8 cellular contexts compared by ENCODE assay signal in genomic region chr3:101561630-101562328, GRCh38.
DNase-seq lines count a peak whose midpoint lies in the region; ATAC-seq lines count a peak whose summit lies in the region.

TSS of gene TRMT10C (plus strand) at chr3:101561868. CDS start at chr3:101564782, 2,914 bp downstream.

- DNase-seq in AG08395 (ENCODE audit: low spot score) (peak; percentile 96), NCI-H345 treated with DMSO at 0.1 percent for 48 hours (lab: John Stamatoyannopoulos, UW; ENCODE audit: unreplicated experiment) (peak; percentile 55), iris pigment epithelial cell (ENCODE audit: low read depth) (peak; percentile 94)
- DNase-seq in activated CD4-positive, CD25-positive, alpha-beta regulatory T cell (lab: John Stamatoyannopoulos, UW), result peak; percentile 78 to 84 (median 82)
- DNase-seq in central memory CD4-positive, alpha-beta T cell, result peak; percentile 90
- peak; percentile 88 to 90 for DNase-seq in stimulated activated CD4-positive, alpha-beta T cell treated with anti-CD3 and anti-CD28 coated beads, Interleukin-12 subunit alpha, Interleukin-12 subunit beta, amount 100 ng/mL, for 24 hours (ENCODE audit: low read depth in 2 of 2)

- peak; percentile 100 for ATAC-seq in GM18909 (IDR thresholded peaks at IDR 0.05; ENCODE audit: poor library complexity, unreplicated experiment)
- peak; percentile 100 for ATAC-seq in HG03175 (IDR thresholded peaks at IDR 0.05; ENCODE audit: unreplicated experiment)

Comparison
In these comparisons a context has a peak if more than half of its experiments do, and no peak if none do; other contexts are left out.
1. Peak in every context shown above with its lines: DNase-seq and ATAC-seq.